In the genomic region with DNA sequence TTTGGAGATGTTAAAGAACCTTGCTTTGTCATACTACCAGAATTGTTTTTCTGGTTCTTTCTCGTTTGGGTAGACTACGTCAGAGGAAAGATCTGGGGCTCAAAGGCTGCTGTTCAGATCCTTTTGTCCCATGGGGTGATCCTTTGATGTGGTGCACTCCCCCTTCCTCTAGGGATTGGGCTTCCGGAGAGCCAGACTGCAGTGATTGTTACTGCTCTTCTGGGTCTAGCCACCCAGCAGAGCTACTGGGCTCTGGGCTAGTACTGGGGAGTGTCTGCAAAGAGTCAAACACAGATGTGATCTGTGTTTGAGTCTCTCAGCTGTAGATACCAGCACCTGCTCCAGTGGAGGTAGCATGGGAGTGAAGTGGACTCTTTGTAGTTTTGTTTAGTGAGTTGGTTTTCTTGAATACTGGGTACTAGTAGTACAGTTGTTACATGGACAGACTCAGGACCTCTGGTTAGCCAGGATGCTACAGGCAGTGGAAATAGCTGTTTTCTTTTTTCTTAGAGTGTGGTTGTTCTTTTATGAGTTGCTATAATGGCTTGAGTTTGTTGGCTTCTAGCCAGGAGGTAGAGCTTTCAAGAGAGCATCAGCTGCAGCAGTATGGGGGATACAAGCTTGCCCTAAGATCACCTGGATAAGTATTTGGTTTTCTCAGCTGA, we compare ENCODE assay signal across 1 cellular context.
TF ChIP-seq lines count a peak whose summit lies in the region.

No MANE protein-coding gene starts in this region.

TF ChIP-seq in HepG2, 621 proteins besides CTCF, POLR2A, EP300 and RAD21 (continued from another document and continues in another):
- TF ChIP-seq, protein P1, sequence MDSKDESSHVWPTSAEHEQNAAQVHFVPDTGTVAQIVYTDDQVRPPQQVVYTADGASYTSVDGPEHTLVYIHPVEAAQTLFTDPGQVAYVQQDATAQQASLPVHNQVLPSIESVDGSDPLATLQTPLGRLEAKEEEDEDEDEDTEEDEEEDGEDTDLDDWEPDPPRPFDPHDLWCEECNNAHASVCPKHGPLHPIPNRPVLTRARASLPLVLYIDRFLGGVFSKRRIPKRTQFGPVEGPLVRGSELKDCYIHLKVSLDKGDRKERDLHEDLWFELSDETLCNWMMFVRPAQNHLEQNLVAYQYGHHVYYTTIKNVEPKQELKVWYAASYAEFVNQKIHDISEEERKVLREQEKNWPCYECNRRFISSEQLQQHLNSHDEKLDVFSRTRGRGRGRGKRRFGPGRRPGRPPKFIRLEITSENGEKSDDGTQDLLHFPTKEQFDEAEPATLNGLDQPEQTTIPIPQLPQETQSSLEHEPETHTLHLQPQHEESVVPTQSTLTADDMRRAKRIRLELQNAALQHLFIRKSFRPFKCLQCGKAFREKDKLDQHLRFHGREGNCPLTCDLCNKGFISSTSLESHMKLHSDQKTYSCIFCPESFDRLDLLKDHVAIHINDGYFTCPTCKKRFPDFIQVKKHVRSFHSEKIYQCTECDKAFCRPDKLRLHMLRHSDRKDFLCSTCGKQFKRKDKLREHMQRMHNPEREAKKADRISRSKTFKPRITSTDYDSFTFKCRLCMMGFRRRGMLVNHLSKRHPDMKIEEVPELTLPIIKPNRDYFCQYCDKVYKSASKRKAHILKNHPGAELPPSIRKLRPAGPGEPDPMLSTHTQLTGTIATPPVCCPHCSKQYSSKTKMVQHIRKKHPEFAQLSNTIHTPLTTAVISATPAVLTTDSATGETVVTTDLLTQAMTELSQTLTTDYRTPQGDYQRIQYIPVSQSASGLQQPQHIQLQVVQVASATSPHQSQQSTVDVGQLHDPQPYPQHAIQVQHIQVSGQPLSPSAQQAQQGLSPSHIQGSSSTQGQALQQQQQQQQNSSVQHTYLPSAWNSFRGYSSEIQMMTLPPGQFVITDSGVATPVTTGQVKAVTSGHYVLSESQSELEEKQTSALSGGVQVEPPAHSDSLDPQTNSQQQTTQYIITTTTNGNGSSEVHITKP (CRISPR knock-in tag; IDR thresholded peaks at IDR 0.05; ENCODE audit: low read depth) = 0 out of 2 replicates have a peak, but pooled peaks have one; percentile 30
- TF ChIP-seq YEATS2 (CRISPR knock-in tag; IDR thresholded peaks at IDR 0.05; ENCODE audit: borderline replicate concordance) (peak; percentile 55; the same call in 1 of the 2 replicates), ZNF333 (CRISPR knock-in tag; IDR thresholded peaks at IDR 0.05; ENCODE audit: borderline replicate concordance) (no peak), TARDBP (CRISPR knock-in tag; IDR thresholded peaks at IDR 0.05) (peak; percentile 56), GFI1 (CRISPR knock-in tag; IDR thresholded peaks at IDR 0.05; ENCODE audit: borderline replicate concordance) (peak; percentile 97), HIVEP1 (CRISPR knock-in tag; IDR thresholded peaks at IDR 0.05) (no peak), SALL1 (CRISPR knock-in tag; IDR thresholded peaks at IDR 0.05) (peak; percentile 62), SP5 (CRISPR knock-in tag; IDR thresholded peaks at IDR 0.05; ENCODE audit: borderline replicate concordance, low read depth) (peak; percentile 59; the same call in 1 of the 2 replicates), PHF20 (CRISPR knock-in tag; IDR thresholded peaks at IDR 0.05) (no peak), ZNF672 (CRISPR knock-in tag; IDR thresholded peaks at IDR 0.05) (no peak), MXD4 (CRISPR knock-in tag; IDR thresholded peaks at IDR 0.05) (no peak), HNF4G (IDR thresholded peaks at IDR 0.05; ENCODE audit: borderline replicate concordance, low read depth, low read length) (peak; percentile 26; the same call in 1 of the 2 replicates), HNF4G (CRISPR knock-in tag; IDR thresholded peaks at IDR 0.05; ENCODE audit: borderline replicate concordance, low read depth) (no peak), RAD51 (IDR thresholded peaks at IDR 0.05; ENCODE audit: borderline replicate concordance) (no peak), ZNF879 (CRISPR knock-in tag; IDR thresholded peaks at IDR 0.05) (no peak), ZNF644 (CRISPR knock-in tag; IDR thresholded peaks at IDR 0.05; ENCODE audit: low read depth) (peak; percentile 74; the same call in 1 of the 2 replicates), XRCC5 (optimal IDR thresholded peaks at IDR 0.05; ENCODE audit: low read length) (no peak), TBP (CRISPR knock-in tag; IDR thresholded peaks at IDR 0.05) (no peak), ZNF570 (CRISPR knock-in tag; IDR thresholded peaks at IDR 0.05; ENCODE audit: borderline replicate concordance) (no peak), JUNB (CRISPR knock-in tag; IDR thresholded peaks at IDR 0.05; ENCODE audit: borderline replicate concordance) (no peak), SMARCC2 (IDR thresholded peaks at IDR 0.05) (no peak), ZNF34 (CRISPR knock-in tag; IDR thresholded peaks at IDR 0.05; ENCODE audit: borderline replicate concordance) (no peak), KLF13 (CRISPR knock-in tag; IDR thresholded peaks at IDR 0.05) (no peak), POGZ (CRISPR knock-in tag; IDR thresholded peaks at IDR 0.05) (peak; percentile 65; the same call in 1 of the 2 replicates), MEF2D (CRISPR knock-in tag; IDR thresholded peaks at IDR 0.05) (no peak)
- TF ChIP-seq, protein P2, sequence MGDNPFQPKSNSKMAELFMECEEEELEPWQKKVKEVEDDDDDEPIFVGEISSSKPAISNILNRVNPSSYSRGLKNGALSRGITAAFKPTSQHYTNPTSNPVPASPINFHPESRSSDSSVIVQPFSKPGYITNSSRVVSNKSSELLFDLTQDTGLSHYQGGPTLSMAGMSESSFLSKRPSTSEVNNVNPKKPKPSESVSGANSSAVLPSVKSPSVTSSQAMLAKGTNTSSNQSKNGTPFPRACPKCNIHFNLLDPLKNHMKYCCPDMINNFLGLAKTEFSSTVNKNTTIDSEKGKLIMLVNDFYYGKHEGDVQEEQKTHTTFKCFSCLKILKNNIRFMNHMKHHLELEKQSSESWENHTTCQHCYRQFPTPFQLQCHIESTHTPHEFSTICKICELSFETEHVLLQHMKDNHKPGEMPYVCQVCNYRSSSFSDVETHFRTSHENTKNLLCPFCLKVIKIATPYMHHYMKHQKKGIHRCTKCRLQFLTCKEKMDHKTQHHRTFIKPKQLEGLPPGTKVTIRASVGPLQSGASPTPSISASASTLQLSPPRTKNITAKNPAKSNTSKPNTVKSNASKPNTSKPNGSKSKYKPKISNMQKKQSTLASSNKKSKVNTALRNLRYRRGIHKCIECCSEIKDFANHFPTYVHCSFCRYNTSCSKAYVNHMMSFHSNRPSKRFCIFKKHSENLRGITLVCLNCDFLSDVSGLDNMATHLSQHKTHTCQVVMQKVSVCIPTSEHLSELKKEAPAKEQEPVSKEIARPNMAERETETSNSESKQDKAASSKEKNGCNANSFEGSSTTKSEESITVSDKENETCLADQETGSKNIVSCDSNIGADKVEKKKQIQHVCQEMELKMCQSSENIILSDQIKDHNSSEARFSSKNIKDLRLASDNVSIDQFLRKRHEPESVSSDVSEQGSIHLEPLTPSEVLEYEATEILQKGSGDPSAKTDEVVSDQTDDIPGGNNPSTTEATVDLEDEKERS (CRISPR knock-in tag; IDR thresholded peaks at IDR 0.05) = no peak
- TF ChIP-seq, protein P3, sequence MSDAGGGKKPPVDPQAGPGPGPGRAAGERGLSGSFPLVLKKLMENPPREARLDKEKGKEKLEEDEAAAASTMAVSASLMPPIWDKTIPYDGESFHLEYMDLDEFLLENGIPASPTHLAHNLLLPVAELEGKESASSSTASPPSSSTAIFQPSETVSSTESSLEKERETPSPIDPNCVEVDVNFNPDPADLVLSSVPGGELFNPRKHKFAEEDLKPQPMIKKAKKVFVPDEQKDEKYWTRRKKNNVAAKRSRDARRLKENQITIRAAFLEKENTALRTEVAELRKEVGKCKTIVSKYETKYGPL (CRISPR knock-in tag; IDR thresholded peaks at IDR 0.05) = no peak
- TF ChIP-seq, protein P4, sequence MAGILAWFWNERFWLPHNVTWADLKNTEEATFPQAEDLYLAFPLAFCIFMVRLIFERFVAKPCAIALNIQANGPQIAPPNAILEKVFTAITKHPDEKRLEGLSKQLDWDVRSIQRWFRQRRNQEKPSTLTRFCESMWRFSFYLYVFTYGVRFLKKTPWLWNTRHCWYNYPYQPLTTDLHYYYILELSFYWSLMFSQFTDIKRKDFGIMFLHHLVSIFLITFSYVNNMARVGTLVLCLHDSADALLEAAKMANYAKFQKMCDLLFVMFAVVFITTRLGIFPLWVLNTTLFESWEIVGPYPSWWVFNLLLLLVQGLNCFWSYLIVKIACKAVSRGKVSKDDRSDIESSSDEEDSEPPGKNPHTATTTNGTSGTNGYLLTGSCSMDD (CRISPR knock-in tag; IDR thresholded peaks at IDR 0.05) = no peak
- TF ChIP-seq, protein P5, sequence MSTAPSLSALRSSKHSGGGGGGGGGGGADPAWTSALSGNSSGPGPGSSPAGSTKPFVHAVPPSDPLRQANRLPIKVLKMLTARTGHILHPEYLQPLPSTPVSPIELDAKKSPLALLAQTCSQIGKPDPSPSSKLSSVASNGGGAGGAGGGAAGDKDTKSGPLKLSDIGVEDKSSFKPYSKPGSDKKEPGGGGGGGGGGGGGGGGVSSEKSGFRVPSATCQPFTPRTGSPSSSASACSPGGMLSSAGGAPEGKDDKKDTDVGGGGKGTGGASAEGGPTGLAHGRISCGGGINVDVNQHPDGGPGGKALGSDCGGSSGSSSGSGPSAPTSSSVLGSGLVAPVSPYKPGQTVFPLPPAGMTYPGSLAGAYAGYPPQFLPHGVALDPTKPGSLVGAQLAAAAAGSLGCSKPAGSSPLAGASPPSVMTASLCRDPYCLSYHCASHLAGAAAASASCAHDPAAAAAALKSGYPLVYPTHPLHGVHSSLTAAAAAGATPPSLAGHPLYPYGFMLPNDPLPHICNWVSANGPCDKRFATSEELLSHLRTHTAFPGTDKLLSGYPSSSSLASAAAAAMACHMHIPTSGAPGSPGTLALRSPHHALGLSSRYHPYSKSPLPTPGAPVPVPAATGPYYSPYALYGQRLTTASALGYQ (CRISPR knock-in tag; IDR thresholded peaks at IDR 0.05) = peak; percentile 58; the same call in 1 of the 2 replicates
- TF ChIP-seq, protein P6, sequence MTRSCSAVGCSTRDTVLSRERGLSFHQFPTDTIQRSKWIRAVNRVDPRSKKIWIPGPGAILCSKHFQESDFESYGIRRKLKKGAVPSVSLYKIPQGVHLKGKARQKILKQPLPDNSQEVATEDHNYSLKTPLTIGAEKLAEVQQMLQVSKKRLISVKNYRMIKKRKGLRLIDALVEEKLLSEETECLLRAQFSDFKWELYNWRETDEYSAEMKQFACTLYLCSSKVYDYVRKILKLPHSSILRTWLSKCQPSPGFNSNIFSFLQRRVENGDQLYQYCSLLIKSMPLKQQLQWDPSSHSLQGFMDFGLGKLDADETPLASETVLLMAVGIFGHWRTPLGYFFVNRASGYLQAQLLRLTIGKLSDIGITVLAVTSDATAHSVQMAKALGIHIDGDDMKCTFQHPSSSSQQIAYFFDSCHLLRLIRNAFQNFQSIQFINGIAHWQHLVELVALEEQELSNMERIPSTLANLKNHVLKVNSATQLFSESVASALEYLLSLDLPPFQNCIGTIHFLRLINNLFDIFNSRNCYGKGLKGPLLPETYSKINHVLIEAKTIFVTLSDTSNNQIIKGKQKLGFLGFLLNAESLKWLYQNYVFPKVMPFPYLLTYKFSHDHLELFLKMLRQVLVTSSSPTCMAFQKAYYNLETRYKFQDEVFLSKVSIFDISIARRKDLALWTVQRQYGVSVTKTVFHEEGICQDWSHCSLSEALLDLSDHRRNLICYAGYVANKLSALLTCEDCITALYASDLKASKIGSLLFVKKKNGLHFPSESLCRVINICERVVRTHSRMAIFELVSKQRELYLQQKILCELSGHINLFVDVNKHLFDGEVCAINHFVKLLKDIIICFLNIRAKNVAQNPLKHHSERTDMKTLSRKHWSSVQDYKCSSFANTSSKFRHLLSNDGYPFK (CRISPR knock-in tag; IDR thresholded peaks at IDR 0.05; ENCODE audit: borderline replicate concordance) = no peak
- TF ChIP-seq, protein P7, sequence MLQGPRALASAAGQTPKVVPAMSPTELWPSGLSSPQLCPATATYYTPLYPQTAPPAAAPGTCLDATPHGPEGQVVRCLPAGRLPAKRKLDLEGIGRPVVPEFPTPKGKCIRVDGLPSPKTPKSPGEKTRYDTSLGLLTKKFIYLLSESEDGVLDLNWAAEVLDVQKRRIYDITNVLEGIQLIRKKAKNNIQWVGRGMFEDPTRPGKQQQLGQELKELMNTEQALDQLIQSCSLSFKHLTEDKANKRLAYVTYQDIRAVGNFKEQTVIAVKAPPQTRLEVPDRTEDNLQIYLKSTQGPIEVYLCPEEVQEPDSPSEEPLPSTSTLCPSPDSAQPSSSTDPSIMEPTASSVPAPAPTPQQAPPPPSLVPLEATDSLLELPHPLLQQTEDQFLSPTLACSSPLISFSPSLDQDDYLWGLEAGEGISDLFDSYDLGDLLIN (CRISPR knock-in tag; IDR thresholded peaks at IDR 0.05; ENCODE audit: borderline replicate concordance) = no peak
- TF ChIP-seq, protein P8, sequence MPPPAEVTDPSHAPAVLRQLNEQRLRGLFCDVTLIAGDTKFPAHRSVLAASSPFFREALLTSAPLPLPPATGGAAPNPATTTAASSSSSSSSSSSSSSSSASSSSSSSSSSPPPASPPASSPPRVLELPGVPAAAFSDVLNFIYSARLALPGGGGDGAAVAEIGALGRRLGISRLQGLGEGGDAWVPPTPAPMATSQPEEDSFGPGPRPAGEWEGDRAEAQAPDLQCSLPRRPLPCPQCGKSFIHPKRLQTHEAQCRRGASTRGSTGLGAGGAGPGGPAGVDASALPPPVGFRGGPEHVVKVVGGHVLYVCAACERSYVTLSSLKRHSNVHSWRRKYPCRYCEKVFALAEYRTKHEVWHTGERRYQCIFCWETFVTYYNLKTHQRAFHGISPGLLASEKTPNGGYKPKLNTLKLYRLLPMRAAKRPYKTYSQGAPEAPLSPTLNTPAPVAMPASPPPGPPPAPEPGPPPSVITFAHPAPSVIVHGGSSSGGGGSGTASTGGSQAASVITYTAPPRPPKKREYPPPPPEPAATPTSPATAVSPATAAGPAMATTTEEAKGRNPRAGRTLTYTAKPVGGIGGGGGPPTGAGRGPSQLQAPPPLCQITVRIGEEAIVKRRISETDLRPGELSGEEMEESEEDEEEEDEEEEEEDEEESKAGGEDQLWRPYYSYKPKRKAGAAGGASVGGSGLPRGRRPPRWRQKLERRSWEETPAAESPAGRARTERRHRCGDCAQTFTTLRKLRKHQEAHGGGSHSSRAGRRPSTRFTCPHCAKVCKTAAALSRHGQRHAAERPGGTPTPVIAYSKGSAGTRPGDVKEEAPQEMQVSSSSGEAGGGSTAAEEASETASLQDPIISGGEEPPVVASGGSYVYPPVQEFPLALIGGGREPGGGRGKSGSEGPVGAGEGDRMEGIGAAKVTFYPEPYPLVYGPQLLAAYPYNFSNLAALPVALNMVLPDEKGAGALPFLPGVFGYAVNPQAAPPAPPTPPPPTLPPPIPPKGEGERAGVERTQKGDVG (CRISPR knock-in tag; IDR thresholded peaks at IDR 0.05; ENCODE audit: borderline replicate concordance) = no peak
- TF ChIP-seq, protein P9, sequence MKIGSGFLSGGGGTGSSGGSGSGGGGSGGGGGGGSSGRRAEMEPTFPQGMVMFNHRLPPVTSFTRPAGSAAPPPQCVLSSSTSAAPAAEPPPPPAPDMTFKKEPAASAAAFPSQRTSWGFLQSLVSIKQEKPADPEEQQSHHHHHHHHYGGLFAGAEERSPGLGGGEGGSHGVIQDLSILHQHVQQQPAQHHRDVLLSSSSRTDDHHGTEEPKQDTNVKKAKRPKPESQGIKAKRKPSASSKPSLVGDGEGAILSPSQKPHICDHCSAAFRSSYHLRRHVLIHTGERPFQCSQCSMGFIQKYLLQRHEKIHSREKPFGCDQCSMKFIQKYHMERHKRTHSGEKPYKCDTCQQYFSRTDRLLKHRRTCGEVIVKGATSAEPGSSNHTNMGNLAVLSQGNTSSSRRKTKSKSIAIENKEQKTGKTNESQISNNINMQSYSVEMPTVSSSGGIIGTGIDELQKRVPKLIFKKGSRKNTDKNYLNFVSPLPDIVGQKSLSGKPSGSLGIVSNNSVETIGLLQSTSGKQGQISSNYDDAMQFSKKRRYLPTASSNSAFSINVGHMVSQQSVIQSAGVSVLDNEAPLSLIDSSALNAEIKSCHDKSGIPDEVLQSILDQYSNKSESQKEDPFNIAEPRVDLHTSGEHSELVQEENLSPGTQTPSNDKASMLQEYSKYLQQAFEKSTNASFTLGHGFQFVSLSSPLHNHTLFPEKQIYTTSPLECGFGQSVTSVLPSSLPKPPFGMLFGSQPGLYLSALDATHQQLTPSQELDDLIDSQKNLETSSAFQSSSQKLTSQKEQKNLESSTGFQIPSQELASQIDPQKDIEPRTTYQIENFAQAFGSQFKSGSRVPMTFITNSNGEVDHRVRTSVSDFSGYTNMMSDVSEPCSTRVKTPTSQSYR (CRISPR knock-in tag; IDR thresholded peaks at IDR 0.05; ENCODE audit: borderline replicate concordance) = peak; percentile 46; the same call in 1 of the 2 replicates
